Comparison of ENCODE assay signal across 18 cellular contexts in genomic region chr11:71212871-71213559, GRCh38. TPM values are rescaled to one million over a fixed set of nuclear protein-coding genes. Genes with fewer than 3 reads are reported as not detected.
DNase-seq lines count a peak whose midpoint lies in the region; ATAC-seq and TF ChIP-seq lines count a peak whose summit lies in the region.
"Had no signal": no experiment of that assay in that cellular context is flagged by ENCODE, and none has a peak within 500 bp of the region (broad histone marks: within the 10 kb centered on the region; RNA-seq: fewer than 3 reads in every experiment).

No MANE protein-coding gene starts in this region.

- intact Hi-C loops in Right ventricle myocardium inferior (cut with DNase I) (no loop called here), left cardiac atrium (cut with DNase I) (no loop called here)

- peak; percentile 78 for ATAC-seq in Right ventricle myocardium inferior
- ATAC-seq in left cardiac atrium: no peak
- ATAC-seq in GM21723 (IDR thresholded peaks at IDR 0.05; ENCODE audit: unreplicated experiment): no peak
- no peak for ATAC-seq in GM21381 (IDR thresholded peaks at IDR 0.05; ENCODE audit: unreplicated experiment)
- ATAC-seq in GM21423 (IDR thresholded peaks at IDR 0.05; ENCODE audit: unreplicated experiment): no peak
- ATAC-seq: activated naive CD8-positive, alpha-beta T cell treated with anti-CD3 and anti-CD28 coated beads, Interleukin-2, amount 50 U/mL, for 24 hours had no signal

- DNase-seq in Right ventricle myocardium inferior (ENCODE audit: missing footprints): peak; percentile 18
- no peak for DNase-seq in left cardiac atrium
- peak; percentile 1 for DNase-seq in fibroblast of pulmonary artery (ENCODE audit: low read depth)
- DNase-seq in myocyte (ENCODE audit: low read depth): peak; percentile 82
- DNase-seq in activated CD8-positive, alpha-beta memory T cell treated with anti-CD3 and anti-CD28 coated beads, Interleukin-2, amount 50 U/mL, for 4 hours: no peak
- DNase-seq: activated naive CD8-positive, alpha-beta T cell treated with anti-CD3 and anti-CD28 coated beads, Interleukin-2, amount 50 U/mL, for 24 hours; effector CD8-positive, alpha-beta T cell; kidney glomerular epithelial cell; NCI-H1436; PC-9; stimulated activated CD4-positive, alpha-beta T cell treated with anti-CD3 and anti-CD28 coated beads, Interleukin-4, amount 100 ng/mL, for 1 hour; T-helper 9 cell had no signal

- H3K4me3 ChIP-seq in fibroblast of pulmonary artery (replicated peaks; ENCODE audit: low read depth, low read length): no peak overlapping the region
- H3K4me3 ChIP-seq: BLaER1, PC-9, SK-N-MC had no signal

- no peak for TF ChIP-seq CTCF in fibroblast of pulmonary artery (IDR thresholded peaks at IDR 0.05; ENCODE audit: low read length, missing control alignments)

RNA-seq across cellular contexts. Expression of gene SHANK2, which starts 39.4 kb away (rescaled TPM):
- total RNA-seq in Right ventricle myocardium inferior: 0.03 TPM
- total RNA-seq in left cardiac atrium: under 1 TPM; 0.18 to 0.44 TPM
- 3.8 and 4.0 TPM in 2 replicates for total RNA-seq in myocyte
- polyA plus RNA-seq in myocyte (2012): 1.8 TPM
- total RNA-seq: activated CD8-positive, alpha-beta memory T cell treated with anti-CD3 and anti-CD28 coated beads for 36 hours had no signal

Comparison
In these comparisons a context has a peak if more than half of its experiments do, and no peak if none do; other contexts are left out.
1. DNase-seq: peak in Right ventricle myocardium inferior (single experiment), fibroblast of pulmonary artery (single experiment) and myocyte (single experiment); none in left cardiac atrium (single experiment) and activated CD8-positive, alpha-beta memory T cell treated with anti-CD3 and anti-CD28 coated beads, Interleukin-2, amount 50 U/mL, for 4 hours (single experiment).